In genomic region chr3:85270488-85270887, GRCh38 we compare ENCODE assay signal across 21 cellular contexts.
DNase-seq lines count a peak whose midpoint lies in the region; ATAC-seq and TF ChIP-seq lines count a peak whose summit lies in the region.
"Had no signal": no experiment of that assay in that cellular context is flagged by ENCODE, and none has a peak within 500 bp of the region (broad histone marks: within the 10 kb centered on the region; RNA-seq: fewer than 3 reads in every experiment).

No MANE protein-coding gene starts in this region.

- peaks cover 18% of the 10 kb centered on the region for H3K4me1 Mint-ChIP-seq in glutamatergic neuron (ENCODE audit: low read depth, unreplicated experiment)
- H3K4me1 Mint-ChIP-seq: CD4-positive, alpha-beta memory T cell; H9 had no signal

- DNase-seq in DMS53 (lab: John Stamatoyannopoulos, UW) (peak; percentile 67), LNCaP clone FGC (ENCODE audit: low read depth) (peak; percentile 87), NCI-H510A treated with DMSO at 0.1 percent for 48 hours (lab: John Stamatoyannopoulos, UW) (peak; percentile 58), glutamatergic neuron (no peak)
- DNase-seq: ACHN; CD4-positive, alpha-beta memory T cell; GM23248; H9; HFFc6; Kasumi-1; MG63; NCI-H1048; NCI-H526 treated with DMSO at 0.1 percent for 48 hours; T-helper 1 cell had no signal

- H3K27ac Mint-ChIP-seq in glutamatergic neuron (ENCODE audit: unreplicated experiment): peak overlapping the region; percentile 81
- H3K27ac Mint-ChIP-seq: CD4-positive, alpha-beta memory T cell; H9; HFFc6 had no signal

- TF ChIP-seq CTCF in LNCaP clone FGC (IDR thresholded peaks at IDR 0.05; ENCODE audit: control insufficient read depth, extremely low read depth, insufficient read depth): no peak
- no peak for TF ChIP-seq CTCF in glutamatergic neuron (IDR thresholded peaks at IDR 0.05; ENCODE audit: partially characterized antibody, unreplicated experiment)

- peaks cover 3% of the 10 kb centered on the region for H3K9me3 Mint-ChIP-seq in glutamatergic neuron (ENCODE audit: unreplicated experiment)
- H3K9me3 Mint-ChIP-seq: H9 had no signal

- H3K4me3 Mint-ChIP-seq in glutamatergic neuron (ENCODE audit: unreplicated experiment): no peak overlapping the region
- H3K4me3 Mint-ChIP-seq: CD4-positive, alpha-beta memory T cell; H9; HFFc6 had no signal

- peak overlapping the region; percentile 16; the same call in 1 of the 2 replicates for H3K4me3 ChIP-seq in LNCaP clone FGC (ENCODE audit: low read depth, low read length)
- H3K4me3 ChIP-seq: BLaER1, GM12878, GM23248, MG63, SJSA1 had no signal

- no peak for ATAC-seq in GM19452 (IDR thresholded peaks at IDR 0.05; ENCODE audit: unreplicated experiment)
- no peak for ATAC-seq in HG02798 (IDR thresholded peaks at IDR 0.05; ENCODE audit: poor library complexity, unreplicated experiment)
- ATAC-seq in GM19395 (IDR thresholded peaks at IDR 0.05; ENCODE audit: unreplicated experiment): no peak
- ATAC-seq: GM12878, Panc1 had no signal

- H3K27me3 Mint-ChIP-seq in glutamatergic neuron (ENCODE audit: unreplicated experiment): no peaks in the 10 kb centered on the region
- H3K27me3 Mint-ChIP-seq: CD4-positive, alpha-beta memory T cell had no signal

- H3K36me3 Mint-ChIP-seq in glutamatergic neuron (ENCODE audit: unreplicated experiment): no peaks in the 10 kb centered on the region
- H3K36me3 Mint-ChIP-seq: CD4-positive, alpha-beta memory T cell had no signal
